Comparison of ENCODE assay signal across 27 cellular contexts in the genomic region with DNA sequence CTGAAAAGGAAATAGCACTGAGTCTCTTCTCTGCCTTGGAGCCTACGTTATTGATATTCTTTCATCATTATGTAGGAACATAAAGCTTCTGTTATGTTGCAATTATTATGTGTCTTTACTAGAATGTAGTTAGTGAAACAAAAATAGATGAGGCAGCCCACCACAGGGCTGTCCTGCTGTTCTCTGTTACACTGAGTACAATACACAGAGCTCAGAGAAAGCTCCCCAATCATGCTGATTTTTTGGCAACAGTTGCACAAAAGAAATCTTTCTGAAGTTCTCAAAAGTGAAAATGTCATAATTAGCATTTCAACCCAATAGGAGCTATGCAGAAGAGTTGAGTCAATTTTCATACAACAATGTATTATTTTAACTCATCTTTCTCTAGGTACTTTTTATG.
"Had no signal": no experiment of that assay in that cellular context is flagged by ENCODE, and none has a peak within 500 bp of the region (broad histone marks: within the 10 kb centered on the region; RNA-seq: fewer than 3 reads in every experiment).

No MANE protein-coding gene starts in this region.

- H3K27me3 ChIP-seq: adrenal gland, brain microvascular endothelial cell, hepatocyte, upper lobe of left lung, vagina had no signal

- ATAC-seq: gastrocnemius medialis; left cardiac atrium; left ventricle myocardium superior; naive thymus-derived CD4-positive, alpha-beta T cell; pancreas; psoas muscle; right cardiac atrium; stimulated activated effector memory CD8-positive, alpha-beta T cell treated with anti-CD3 and anti-CD28 coated beads, Interleukin-12 subunit alpha, Interleukin-12 subunit beta, amount 100 ng/mL, for 72 hours had no signal

- H3K9me3 ChIP-seq: adrenal gland, gastrocnemius medialis, psoas muscle, upper lobe of left lung, vagina had no signal

- H2AFZ ChIP-seq: hepatocyte had no signal

- H3K27ac ChIP-seq: adrenal gland, brain microvascular endothelial cell, gastrocnemius medialis, hepatocyte, pancreas, psoas muscle, upper lobe of left lung, vagina had no signal

- H3K4me3 ChIP-seq: adrenal gland, gastrocnemius medialis, hepatocyte, pancreas, psoas muscle, upper lobe of left lung, vagina had no signal

- H3K36me3 ChIP-seq: adrenal gland, brain microvascular endothelial cell, gastrocnemius medialis, pancreas, upper lobe of left lung, vagina had no signal

- DNase-seq: activated CD4-positive, alpha-beta T cell treated with anti-CD3 and anti-CD28 coated beads for 4 hours; activated CD4-positive, alpha-beta T cell treated with anti-CD3 and anti-CD28 coated beads, Interleukin-2, amount 50 U/mL, for 48 hours; activated CD4-positive, CD25-positive, alpha-beta regulatory T cell; activated CD8-positive, alpha-beta memory T cell treated with anti-CD3 and anti-CD28 coated beads for 24 hours; activated CD8-positive, alpha-beta memory T cell treated with anti-CD3 and anti-CD28 coated beads, Interleukin-2, amount 50 U/mL, for 4 hours; activated effector memory CD4-positive, alpha-beta T cell treated with anti-CD3 and anti-CD28 coated beads, Interleukin-2, amount 50 U/mL, for 16 hours; activated naive CD4-positive, alpha-beta T cell treated with anti-CD3 and anti-CD28 coated beads for 36 hours; activated naive CD8-positive, alpha-beta T cell treated with anti-CD3 and anti-CD28 coated beads for 36 hours; activated T-cell treated with anti-CD3 and anti-CD28 coated beads, Interleukin-2, amount 50 U/mL, for 1 hour; adrenal gland; aorta; brain microvascular endothelial cell; central memory CD4-positive, alpha-beta T cell; dermis blood vessel endothelial cell; effector CD4-positive, alpha-beta T cell; gastrocnemius medialis; left cardiac atrium; left ventricle myocardium superior; naive thymus-derived CD4-positive, alpha-beta T cell; pancreas; psoas muscle; right cardiac atrium; stimulated activated CD4-positive, alpha-beta T cell treated with anti-CD3 and anti-CD28 coated beads, Interleukin-4, amount 100 ng/mL, for 24 hours; upper lobe of left lung had no signal

- H3K4me2 ChIP-seq: hepatocyte had no signal

- H3K4me1 ChIP-seq: adrenal gland, pancreas, psoas muscle, upper lobe of left lung, vagina had no signal

- H3K79me2 ChIP-seq: hepatocyte had no signal
